ENCODE assay signal across 11 cellular contexts in genomic region chr2:67446504-67446911, GRCh38. TPM values are rescaled to one million over a fixed set of nuclear protein-coding genes. Genes with fewer than 3 reads are reported as not detected.
A peak's percentile ranks its signal among the peaks of the same experiment; 100 is the strongest.
DNase-seq lines count a peak whose midpoint lies in the region; ATAC-seq and TF ChIP-seq lines count a peak whose summit lies in the region.
"Had no signal": no experiment of that assay in that cellular context is flagged by ENCODE, and none has a peak within 500 bp of the region (broad histone marks: within the 10 kb centered on the region; RNA-seq: fewer than 3 reads in every experiment).

No MANE protein-coding gene starts in this region.

- H3K27me3 Mint-ChIP-seq in activated CD8-positive, alpha-beta T cell treated with anti-CD3 and anti-CD28 coated beads for 36 hours = peaks cover 8% of the 10 kb centered on the region

- no peak for TF ChIP-seq POLR2A in esophagus squamous epithelium (IDR thresholded peaks at IDR 0.05)

- H3K36me3 Mint-ChIP-seq in activated CD8-positive, alpha-beta T cell treated with anti-CD3 and anti-CD28 coated beads for 36 hours (ENCODE audit: low read depth) = no peaks in the 10 kb centered on the region

- H3K4me3 Mint-ChIP-seq in activated CD8-positive, alpha-beta T cell treated with anti-CD3 and anti-CD28 coated beads for 36 hours = no peak overlapping the region
- H3K4me3 Mint-ChIP-seq: neural crest cell had no signal

- DNase-seq in NCI-H510A treated with DMSO at 0.1 percent for 48 hours (lab: John Stamatoyannopoulos, UW) (peak; percentile 42), NCI-H510A (lab: John Stamatoyannopoulos, UW) (no peak), NCI-H460 (ENCODE audit: extremely low read depth, low read depth) (peak; percentile 21), esophagus squamous epithelium (lab: John Stamatoyannopoulos, UW) (no peak), smooth muscle cell (lab: John Stamatoyannopoulos, UW; ENCODE audit: unreplicated experiment) (no peak)
- no peak for DNase-seq in activated CD8-positive, alpha-beta T cell treated with anti-CD3 and anti-CD28 coated beads for 36 hours
- DNase-seq: colonic mucosa, GDM1 had no signal

- H3K27me3 ChIP-seq in esophagus squamous epithelium (no peaks in the 10 kb centered on the region), smooth muscle cell (ENCODE audit: low read depth) (no peaks in the 10 kb centered on the region)
- H3K27me3 ChIP-seq: colonic mucosa had no signal

- no peaks in the 10 kb centered on the region for H3F3A ChIP-seq in smooth muscle cell (ENCODE audit: low read depth)

- H3K4me2 ChIP-seq in smooth muscle cell = peak overlapping the region; percentile 58

- no peak for ATAC-seq in HG03520 (IDR thresholded peaks at IDR 0.05; ENCODE audit: unreplicated experiment)
- ATAC-seq in activated CD4-positive, CD25-positive, alpha-beta regulatory T cell treated with anti-CD3 and anti-CD28 coated beads, Interleukin-2, amount 50 U/mL, for 24 hours = no peak
- ATAC-seq in activated CD8-positive, alpha-beta T cell treated with anti-CD3 and anti-CD28 coated beads for 36 hours = no peak

- intact Hi-C loops in esophagus squamous epithelium (cut with DNase I) = no loop called here
- intact Hi-C loops in activated CD8-positive, alpha-beta T cell treated with anti-CD3 and anti-CD28 coated beads for 36 hours (cut with micrococcal nuclease) = no loop called here

- CTCF ChIA-PET in activated CD8-positive, alpha-beta T cell treated with anti-CD3 and anti-CD28 coated beads for 36 hours (lab: Charles Lee) = no interaction called here

- peaks cover 3 to 47% (median 10%) of the 10 kb centered on the region in 3 donors for H3K4me1 ChIP-seq in esophagus squamous epithelium
- no peaks in the 10 kb centered on the region for H3K4me1 ChIP-seq in smooth muscle cell (ENCODE audit: low read depth)
- H3K4me1 ChIP-seq: colonic mucosa had no signal

- H3K27ac Mint-ChIP-seq in activated CD8-positive, alpha-beta T cell treated with anti-CD3 and anti-CD28 coated beads for 36 hours = no peak overlapping the region

- TF ChIP-seq CTCF in esophagus squamous epithelium (IDR thresholded peaks at IDR 0.05) (no peak), smooth muscle cell (IDR thresholded peaks at IDR 0.05; ENCODE audit: borderline replicate concordance, insufficient read depth, poor library complexity, severe bottlenecking) (no peak)
- TF ChIP-seq CTCF in activated CD8-positive, alpha-beta T cell treated with anti-CD3 and anti-CD28 coated beads for 36 hours (IDR thresholded peaks at IDR 0.05) = no peak

- POLR2A ChIA-PET in activated CD8-positive, alpha-beta T cell treated with anti-CD3 and anti-CD28 coated beads for 36 hours (lab: Charles Lee) = no interaction called here

- H4K20me1 ChIP-seq in smooth muscle cell (ENCODE audit: low read depth) = no peaks in the 10 kb centered on the region

- no peaks in the 10 kb centered on the region for H3K9me3 Mint-ChIP-seq in activated CD8-positive, alpha-beta T cell treated with anti-CD3 and anti-CD28 coated beads for 36 hours

- H3K9ac ChIP-seq in smooth muscle cell (ENCODE audit: low read depth) = peak overlapping the region; percentile 65

- no peaks in the 10 kb centered on the region for H3K36me3 ChIP-seq in esophagus squamous epithelium
- no peaks in the 10 kb centered on the region for H3K36me3 ChIP-seq in smooth muscle cell (ENCODE audit: low read depth)
- H3K36me3 ChIP-seq: colonic mucosa had no signal

- no peak overlapping the region for H3K4me3 ChIP-seq in esophagus squamous epithelium
- H3K4me3 ChIP-seq in smooth muscle cell = no peak overlapping the region
- H3K4me3 ChIP-seq: colonic mucosa had no signal

- 23 to 29% methylated on average over 2 of the region's 2 CpGs for WGBS in esophagus squamous epithelium, 2 donors
- 16% methylated on average over 2 of the region's 2 CpGs for WGBS in smooth muscle cell (ENCODE audit: low lambda C conversion rate)

- no peaks in the 10 kb centered on the region for H3K9me3 ChIP-seq in esophagus squamous epithelium
- H3K9me3 ChIP-seq in smooth muscle cell (replicated peaks; ENCODE audit: low read depth) = no peaks in the 10 kb centered on the region
- H3K9me3 ChIP-seq: colonic mucosa had no signal

- no peaks in the 10 kb centered on the region for H3K4me1 Mint-ChIP-seq in activated CD8-positive, alpha-beta T cell treated with anti-CD3 and anti-CD28 coated beads for 36 hours (ENCODE audit: low read depth)
- H3K4me1 Mint-ChIP-seq: neural crest cell had no signal

- H2AFZ ChIP-seq in smooth muscle cell (ENCODE audit: low read depth) = no peak overlapping the region

- H3K79me2 ChIP-seq in smooth muscle cell (ENCODE audit: low read depth) = no peaks in the 10 kb centered on the region

- H3K27ac ChIP-seq in esophagus squamous epithelium (peak overlapping the region in 3 of 4 donors; percentile 42 to 67 (median 63)), smooth muscle cell (ENCODE audit: low read depth) (peak overlapping the region; percentile 85)
- H3K27ac ChIP-seq: colonic mucosa had no signal

RNA-seq across cellular contexts. Expression of gene ETAA1, which starts 49.4 kb away (rescaled TPM):
- total RNA-seq in NCI-H460 (2014; rRNA removed; shearing (Covaris generic)) = 21.0 and 21.5 TPM in 2 replicates
- polyA plus RNA-seq in NCI-H460 (2014; cell fraction: nucleus; rRNA removed) = 11.9 and 21.2 TPM in 2 replicates
- total RNA-seq in esophagus squamous epithelium (10 to 100 TPM in 3 of 4 donors, 1 to 10 TPM in 1; 8.0 to 19.8 (median 10.1) TPM), smooth muscle cell (20.9 and 22.4 TPM in 2 replicates)
- 6.0 and 8.2 TPM in 2 replicates for polyA plus RNA-seq in smooth muscle cell
- total RNA-seq in activated CD8-positive, alpha-beta T cell treated with anti-CD3 and anti-CD28 coated beads for 36 hours = 10 to 100 TPM; 11.9 to 13.5 TPM

Comparison
In these comparisons a context has a peak if more than half of its experiments do, and no peak if none do; other contexts are left out.
1. DNase-seq: peak in NCI-H510A treated with DMSO at 0.1 percent for 48 hours (single experiment) and NCI-H460 (single experiment); none in NCI-H510A (single experiment), esophagus squamous epithelium (single experiment), smooth muscle cell (single experiment) and activated CD8-positive, alpha-beta T cell treated with anti-CD3 and anti-CD28 coated beads for 36 hours (single experiment).